Comparison of ENCODE assay signal across 8 cellular contexts in the genomic region with DNA sequence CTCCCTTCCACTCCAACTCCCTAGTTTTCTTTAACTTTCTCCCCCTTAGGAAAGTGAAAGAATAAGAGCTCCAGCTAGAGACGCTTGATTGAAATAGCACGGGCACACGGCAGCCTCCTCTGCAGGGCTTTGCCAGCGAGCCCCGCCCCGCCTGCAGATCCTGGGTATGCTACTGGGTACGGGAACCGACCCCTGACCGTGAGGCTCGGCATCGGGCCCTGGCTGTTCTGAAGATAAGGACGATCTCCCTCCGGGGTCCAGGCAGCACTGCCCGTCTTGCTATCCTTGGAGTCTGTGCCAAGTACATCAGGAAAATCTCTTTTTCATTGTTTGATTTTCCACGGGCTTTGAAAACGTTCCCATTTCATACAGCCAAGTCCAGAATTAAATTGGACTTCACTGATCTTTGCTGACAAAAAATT.
DNase-seq lines count a peak whose midpoint lies in the region; ATAC-seq and TF ChIP-seq lines count a peak whose summit lies in the region.

No MANE protein-coding gene starts in this region.

- no peak for TF ChIP-seq CTCF in thoracic aorta (IDR thresholded peaks at IDR 0.05)

- H3K4me1 Mint-ChIP-seq in naive thymus-derived CD4-positive, alpha-beta T cell, result peaks cover 6 to 13% (median 13%) of the 10 kb centered on the region in 7 donors

- DNase-seq in activated effector memory CD4-positive, alpha-beta T cell treated with anti-CD3 and anti-CD28 coated beads, Interleukin-2, amount 50 U/mL, for 16 hours, result peak; percentile 64
- no peak for DNase-seq in activated effector memory CD4-positive, alpha-beta T cell treated with Interleukin-2 at 50 U/mL for 16 hours
- DNase-seq in NCI-H526 treated with DMSO at 0.1 percent for 48 hours (lab: John Stamatoyannopoulos, UW) (peak; percentile 20), fibroblast of peridontal ligament (ENCODE audit: extremely low read depth) (peak; percentile 37), thoracic aorta (ENCODE audit: low spot score) (no peak)
- DNase-seq in activated T-cell treated with anti-CD3 and anti-CD28 coated beads, Interleukin-2, amount 50 U/mL, for 1 hour, result peak; percentile 38
- peak in 6 of 9 donors; percentile 11 to 33 (median 20) for DNase-seq in naive thymus-derived CD4-positive, alpha-beta T cell

- H3K27me3 ChIP-seq in naive thymus-derived CD4-positive, alpha-beta T cell (ENCODE audit: control insufficient read depth in 2 of 2, insufficient read depth in 2 of 2, low read length in 2 of 2), result no peaks in the 10 kb centered on the region
- H3K27me3 ChIP-seq in thoracic aorta (replicated peaks; ENCODE audit: insufficient read depth), result no peaks in the 10 kb centered on the region

- POLR2A ChIA-PET in naive thymus-derived CD4-positive, alpha-beta T cell (lab: Charles Lee), result interaction anchor here (0.8 kb wide), 1 partner anchor 551 kb away, joined by 5 read pairs; no protein-coding TSS in a partner anchor

- no peaks in the 10 kb centered on the region for H3K36me3 Mint-ChIP-seq in naive thymus-derived CD4-positive, alpha-beta T cell

- no peaks in the 10 kb centered on the region for H3K36me3 ChIP-seq in naive thymus-derived CD4-positive, alpha-beta T cell (ENCODE audit: control insufficient read depth in 2 of 3, insufficient read depth in 3 of 3, low read length in 3 of 3)
- H3K36me3 ChIP-seq in thoracic aorta, result no peaks in the 10 kb centered on the region

- H3K4me3 ChIP-seq in naive thymus-derived CD4-positive, alpha-beta T cell (ENCODE audit: low read length), result peak overlapping the region; percentile 62
- H3K4me3 ChIP-seq in thoracic aorta, result peak overlapping the region; percentile 68

- peak overlapping the region; percentile 75 to 93 (median 85) for H3K4me3 Mint-ChIP-seq in naive thymus-derived CD4-positive, alpha-beta T cell

- peak; percentile 62 for ATAC-seq in naive thymus-derived CD4-positive, alpha-beta T cell
- ATAC-seq in thoracic aorta (ENCODE audit: insufficient number of reproducible peaks, low FRiP score, low read depth) (peak; percentile 41), GM21723 (IDR thresholded peaks at IDR 0.05; ENCODE audit: unreplicated experiment) (no peak)

- no peaks in the 10 kb centered on the region for H3K9me3 ChIP-seq in naive thymus-derived CD4-positive, alpha-beta T cell (ENCODE audit: control insufficient read depth in 2 of 3, low read length in 3 of 3)
- H3K9me3 ChIP-seq in thoracic aorta, result no peaks in the 10 kb centered on the region

- peaks cover 43 to 65% (median 46%) of the 10 kb centered on the region in 5 donors for H3K27me3 Mint-ChIP-seq in naive thymus-derived CD4-positive, alpha-beta T cell

- H3K27ac Mint-ChIP-seq in naive thymus-derived CD4-positive, alpha-beta T cell, result peak overlapping the region in 2 of 9 donors; percentile 38 to 41

- intact Hi-C loops in naive thymus-derived CD4-positive, alpha-beta T cell (cut with micrococcal nuclease), result loop anchor here (1.0 to 10.0 kb wide), 9 partner anchors 85 to 863 kb away; no protein-coding TSS in a partner anchor

- H3K4me1 ChIP-seq in naive thymus-derived CD4-positive, alpha-beta T cell (ENCODE audit: control insufficient read depth in 2 of 2, insufficient read depth in 2 of 2, low read length in 2 of 2), result no peaks in the 10 kb centered on the region
- peaks cover 10 to 23% of the 10 kb centered on the region in 2 donors for H3K4me1 ChIP-seq in thoracic aorta (ENCODE audit: control insufficient read depth in 1 of 2, low read depth in 2 of 2)

- no peak overlapping the region for H3K27ac ChIP-seq in naive thymus-derived CD4-positive, alpha-beta T cell (ENCODE audit: low read depth, low read length)
- H3K27ac ChIP-seq in thoracic aorta, result peak overlapping the region; percentile 67 to 72

- CTCF ChIA-PET in naive thymus-derived CD4-positive, alpha-beta T cell (lab: Charles Lee), result interaction anchor here (1.1 to 2.2 kb wide), 4 partner anchors 17 to 1285 kb away, joined by 3 to 15 read pairs (median 3); no protein-coding TSS in a partner anchor

- no peaks in the 10 kb centered on the region for H3K9me3 Mint-ChIP-seq in naive thymus-derived CD4-positive, alpha-beta T cell

Comparison
In these comparisons a context has a peak if more than half of its experiments do, and no peak if none do; other contexts are left out.
1. DNase-seq: peak in activated effector memory CD4-positive, alpha-beta T cell treated with anti-CD3 and anti-CD28 coated beads, Interleukin-2, amount 50 U/mL, for 16 hours (single experiment), NCI-H526 treated with DMSO at 0.1 percent for 48 hours (single experiment), activated T-cell treated with anti-CD3 and anti-CD28 coated beads, Interleukin-2, amount 50 U/mL, for 1 hour (single experiment), fibroblast of peridontal ligament (single experiment) and naive thymus-derived CD4-positive, alpha-beta T cell (6 of 9); none in activated effector memory CD4-positive, alpha-beta T cell treated with Interleukin-2 at 50 U/mL for 16 hours (single experiment) and thoracic aorta (single experiment).